Comparison of ENCODE assay signal across 8 cellular contexts in the genomic region with DNA sequence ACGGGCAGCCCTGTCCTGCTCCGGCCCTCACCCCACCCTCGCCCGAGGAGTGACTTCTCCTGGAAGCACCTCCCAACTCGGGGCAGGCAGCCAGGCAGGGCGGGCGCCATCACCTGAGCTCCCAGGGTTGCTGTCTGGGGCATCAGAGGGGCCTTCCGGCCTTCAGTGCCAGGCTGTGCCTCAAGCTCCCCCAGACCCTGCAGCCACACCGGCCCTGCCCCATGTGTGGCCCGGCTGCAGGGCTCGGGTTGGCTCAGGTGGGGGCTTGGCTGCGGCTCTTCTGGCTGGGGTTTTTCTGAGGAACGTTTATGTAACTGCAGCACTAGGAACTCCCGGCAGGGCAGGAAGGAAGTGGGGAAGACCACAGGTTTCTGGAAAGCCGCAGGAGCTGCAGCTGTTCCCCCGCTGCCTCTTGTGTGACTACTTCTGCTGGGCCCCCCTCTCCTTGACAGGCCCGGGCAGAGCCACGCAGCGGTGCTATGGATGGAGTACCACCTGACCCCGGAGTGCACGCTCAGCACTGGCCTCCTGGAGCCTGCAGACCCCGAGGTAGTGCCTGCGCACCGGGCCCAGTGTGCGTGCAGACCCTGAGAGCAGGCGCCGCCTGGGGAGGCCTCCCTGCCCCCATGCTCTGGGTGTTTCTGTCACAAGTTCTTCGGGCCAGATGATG. TPM values are rescaled to one million over a fixed set of nuclear protein-coding genes. Genes with fewer than 3 reads are reported as not detected.
DNase-seq lines count a peak whose midpoint lies in the region; ATAC-seq and TF ChIP-seq lines count a peak whose summit lies in the region.

No MANE protein-coding gene starts in this region.

- POLR2A ChIA-PET in A673 (lab: Charles Lee; ENCODE audit: low non-redundant PET) = no interaction called here

- peak overlapping the region; percentile 60 to 71 for H3K4me3 Mint-ChIP-seq in activated T-cell treated with anti-CD3 and anti-CD28 coated beads, Interleukin-2, amount 50 U/mL, for 72 hours

- no peak overlapping the region for H3K27ac ChIP-seq in A673 (ENCODE audit: low read depth, low read length, poor library complexity, severe bottlenecking)

- peaks cover 33% of the 10 kb centered on the region for H3K4me1 Mint-ChIP-seq in activated T-cell treated with anti-CD3 and anti-CD28 coated beads, Interleukin-2, amount 50 U/mL, for 72 hours (ENCODE audit: low read depth)

- no peaks in the 10 kb centered on the region for H3K9me3 ChIP-seq in A673 (ENCODE audit: low read depth, low read length, poor library complexity, severe bottlenecking)

- H3K9me3 Mint-ChIP-seq in activated T-cell treated with anti-CD3 and anti-CD28 coated beads, Interleukin-2, amount 50 U/mL, for 72 hours = no peaks in the 10 kb centered on the region

- BruUV-seq in A673 (replicated peaks; lab: Mats Ljungman, UMichigan) = no TSS peak

- H3K27me3 Mint-ChIP-seq in activated T-cell treated with anti-CD3 and anti-CD28 coated beads, Interleukin-2, amount 50 U/mL, for 72 hours (ENCODE audit: low read depth) = no peaks in the 10 kb centered on the region

- no peaks in the 10 kb centered on the region for H3K27me3 ChIP-seq in A673 (replicated peaks; ENCODE audit: insufficient read depth, low read depth, low read length, poor library complexity)

- intact Hi-C loops in A673 (cut with micrococcal nuclease; ENCODE audit: unreplicated experiment) = no loop called here

- CTCF ChIA-PET in A673 (lab: Charles Lee) = no interaction called here

- peak overlapping the region; percentile 54 for H3K27ac Mint-ChIP-seq in activated T-cell treated with anti-CD3 and anti-CD28 coated beads, Interleukin-2, amount 50 U/mL, for 72 hours

- H3K36me3 ChIP-seq in A673 (ENCODE audit: insufficient read depth, low read length, poor library complexity, severe bottlenecking) = peaks cover 23% of the 10 kb centered on the region

- no peaks in the 10 kb centered on the region for H3K4me1 ChIP-seq in A673 (ENCODE audit: insufficient read depth, low read length, poor library complexity, severe bottlenecking)

- H3K36me3 Mint-ChIP-seq in activated T-cell treated with anti-CD3 and anti-CD28 coated beads, Interleukin-2, amount 50 U/mL, for 72 hours (ENCODE audit: insufficient read depth in 2 of 2) = peaks cover 8 to 36% of the 10 kb centered on the region in 2 donors

- DNase-seq in GF-D8 (lab: John Stamatoyannopoulos, UW) (peak; percentile 95), MV-4-11 (lab: John Stamatoyannopoulos, UW) (peak; percentile 97), pons (ENCODE audit: low spot score) (peak; percentile 38), A673 (ENCODE audit: low spot score) (no peak), NCI-H1105 treated with DMSO at 0.1 percent for 48 hours (lab: John Stamatoyannopoulos, UW) (no peak), retina (no peak)
- peak; percentile 68 to 80 for DNase-seq in activated T-cell treated with anti-CD3 and anti-CD28 coated beads, Interleukin-2, amount 50 U/mL, for 72 hours

- TF ChIP-seq CTCF in A673 (conservative IDR thresholded peaks at IDR 0.05; ENCODE audit: low read depth, low read length) = no peak

- peak; percentile 80 for ATAC-seq in GM21786 (IDR thresholded peaks at IDR 0.05; ENCODE audit: unreplicated experiment)
- ATAC-seq in activated T-cell treated with anti-CD3 and anti-CD28 coated beads, Interleukin-2, amount 50 U/mL, for 72 hours (replicated peaks in 1 of 2) = peak; percentile 87 to 89

- no peak overlapping the region for H3K4me3 ChIP-seq in A673 (ENCODE audit: low read depth, low read length, poor library complexity, severe bottlenecking)

RNA-seq across cellular contexts. Expression of a gene that starts 45.6 kb away (rescaled TPM):
- 10 to 100 TPM; 71.2 to 75.9 TPM for total RNA-seq in activated T-cell treated with anti-CD3 and anti-CD28 coated beads, Interleukin-2, amount 50 U/mL, for 72 hours
- total RNA-seq in A673 (2021) = 60.2 and 66.2 TPM in 2 replicates

RNA-seq across cellular contexts. Expression of a gene that starts 45.6 kb away (rescaled TPM):
- 10 to 100 TPM; 21.9 to 25.8 TPM for total RNA-seq in activated T-cell treated with anti-CD3 and anti-CD28 coated beads, Interleukin-2, amount 50 U/mL, for 72 hours
- 24.5 and 25.3 TPM in 2 replicates for total RNA-seq in A673 (2021)

Comparison
In these comparisons a context has a peak if more than half of its experiments do, and no peak if none do; other contexts are left out.
1. DNase-seq: peak in GF-D8 (single experiment), MV-4-11 (single experiment), activated T-cell treated with anti-CD3 and anti-CD28 coated beads, Interleukin-2, amount 50 U/mL, for 72 hours (2 of 2) and pons (single experiment); none in A673 (single experiment), NCI-H1105 treated with DMSO at 0.1 percent for 48 hours (single experiment) and retina (single experiment).